7 cellular contexts compared by ENCODE assay signal in the genomic region with DNA sequence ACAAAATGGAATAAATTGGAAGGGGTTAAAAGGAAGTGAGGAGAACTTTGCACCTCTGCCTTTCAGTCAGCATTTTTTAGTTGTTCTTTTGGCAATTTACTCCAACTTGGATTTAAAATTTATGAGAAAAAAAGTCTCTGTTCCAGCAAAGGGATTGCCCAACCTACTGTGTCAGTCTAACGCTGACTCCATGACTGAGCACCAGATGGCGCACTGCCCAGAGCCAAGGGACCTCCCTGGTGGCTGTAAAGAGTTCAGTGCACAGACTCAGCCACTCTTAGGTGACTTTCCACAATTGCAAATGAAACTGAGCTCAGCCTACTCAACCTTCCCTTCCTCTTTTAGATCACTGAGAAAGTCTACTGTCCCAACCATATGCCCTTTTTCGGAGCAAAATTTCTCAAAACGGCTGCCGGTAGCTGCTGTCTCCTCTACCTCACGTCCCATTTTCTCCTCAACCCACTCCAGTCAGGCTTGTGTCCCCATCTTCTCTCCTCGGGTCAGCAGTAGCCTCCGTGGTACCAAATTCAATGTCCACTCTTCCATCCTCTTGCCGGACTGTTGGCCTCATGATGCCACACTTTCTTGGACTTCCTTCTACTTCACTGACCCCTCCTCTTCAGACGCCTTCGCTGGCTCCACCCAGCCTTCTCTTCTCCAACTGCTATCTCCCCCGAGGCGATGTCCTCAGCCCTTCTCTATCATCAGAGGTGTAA. TPM values are rescaled to one million over a fixed set of nuclear protein-coding genes. Genes with fewer than 3 reads are reported as not detected.
A peak's percentile ranks its signal among the peaks of the same experiment; 100 is the strongest.
DNase-seq lines count a peak whose midpoint lies in the region; ATAC-seq and TF ChIP-seq lines count a peak whose summit lies in the region.

No MANE protein-coding gene starts in this region.

- no peak overlapping the region for H3K4me3 Mint-ChIP-seq in H9
- no peak overlapping the region for H3K4me3 Mint-ChIP-seq in activated naive CD4-positive, alpha-beta T cell treated with anti-CD3 and anti-CD28 coated beads, Interleukin-2, amount 10 ng/mL, durations not matched to agents 7 days and 5 days

- no peak overlapping the region for H3K18ac ChIP-seq in H9 (ENCODE audit: insufficient read length, low read depth, low read length)

- H3K23me2 ChIP-seq in H9 (ENCODE audit: insufficient read length, low read depth, low read length, poor library complexity, severe bottlenecking) = no peaks in the 10 kb centered on the region

- DNase-seq in H9 = peak; percentile 71
- peak; percentile 68 for DNase-seq in LNCaP clone FGC (ENCODE audit: low read depth)
- DNase-seq in SK-N-DZ (ENCODE audit: low spot score) = peak; percentile 39
- DNase-seq in activated naive CD4-positive, alpha-beta T cell treated with anti-CD3 and anti-CD28 coated beads, Interleukin-2, amount 10 ng/mL, durations not matched to agents 7 days and 5 days = peak; percentile 73
- peak; percentile 38 to 76 for DNase-seq in heart right ventricle
- peak; percentile 27 for DNase-seq in retina

- no peak overlapping the region for H2BK120ac ChIP-seq in H9 (ENCODE audit: low read depth, low read length, poor library complexity, severe bottlenecking)

- H3K4me3 ChIP-seq in LNCaP clone FGC (ENCODE audit: low read depth, low read length) (no peak overlapping the region), heart right ventricle (no peak overlapping the region)

- no peak overlapping the region for H2BK12ac ChIP-seq in H9 (ENCODE audit: insufficient read length, low read depth, low read length)

- no peak overlapping the region for H4K5ac ChIP-seq in H9 (ENCODE audit: insufficient read length, low read depth, low read length)

- no peak overlapping the region for H3K4ac ChIP-seq in H9 (ENCODE audit: low read depth, low read length)

- no peak overlapping the region for H4K8ac ChIP-seq in H9 (replicated peaks; ENCODE audit: insufficient read length, low read depth, low read length)

- no peaks in the 10 kb centered on the region for H3K79me1 ChIP-seq in H9 (ENCODE audit: insufficient read depth, low read depth, low read length, poor library complexity, severe bottlenecking)

- no peaks in the 10 kb centered on the region for H3K4me1 ChIP-seq in H9 (ENCODE audit: insufficient read depth, low read length)
- peaks cover 0 to 6% (median 0%) of the 10 kb centered on the region in 9 donors for H3K4me1 ChIP-seq in heart right ventricle

- H3K27me3 ChIP-seq in H9 (ENCODE audit: insufficient read depth, low read length) (no peaks in the 10 kb centered on the region), heart right ventricle (no peaks in the 10 kb centered on the region)

- no peak overlapping the region for H3K23ac ChIP-seq in H9 (ENCODE audit: insufficient read length, low read depth, low read length)

- H3T11ph ChIP-seq in H9 (ENCODE audit: low read length) = no peak overlapping the region

- no peaks in the 10 kb centered on the region for H3K9me3 Mint-ChIP-seq in H9
- no peaks in the 10 kb centered on the region for H3K9me3 Mint-ChIP-seq in activated naive CD4-positive, alpha-beta T cell treated with anti-CD3 and anti-CD28 coated beads, Interleukin-2, amount 10 ng/mL, durations not matched to agents 7 days and 5 days

- H4K91ac ChIP-seq in H9 (ENCODE audit: insufficient read length, low read depth, low read length) = no peak overlapping the region

- H3K56ac ChIP-seq in H9 (ENCODE audit: insufficient read length, low read depth, low read length) = no peak overlapping the region

- H3K9me3 ChIP-seq in H9 (ENCODE audit: control insufficient read depth, low read depth, low read length) (no peaks in the 10 kb centered on the region), heart right ventricle (no peaks in the 10 kb centered on the region)

- no CpG with 5 or more reads among the region's 13 CpGs for WGBS in H9 (ENCODE audit: extremely low coverage, insufficient read length, low lambda C conversion rate)
- 75% methylated on average over 13 of the region's 13 CpGs for WGBS in heart right ventricle, 2 donors

- H3K36me3 ChIP-seq in heart right ventricle = no peaks in the 10 kb centered on the region

- H3K36me3 Mint-ChIP-seq in H9 (ENCODE audit: insufficient read depth in 1 of 3, low read depth in 3 of 3) = no peaks in the 10 kb centered on the region
- no peaks in the 10 kb centered on the region for H3K36me3 Mint-ChIP-seq in activated naive CD4-positive, alpha-beta T cell treated with anti-CD3 and anti-CD28 coated beads, Interleukin-2, amount 10 ng/mL, durations not matched to agents 7 days and 5 days

- no peak overlapping the region for H3K4me2 ChIP-seq in H9 (ENCODE audit: insufficient read depth, insufficient read length, low read length)

- H2BK5ac ChIP-seq in H9 (ENCODE audit: insufficient read length, low read length) = no peak overlapping the region

- CTCF ChIA-PET in activated naive CD4-positive, alpha-beta T cell treated with anti-CD3 and anti-CD28 coated beads, Interleukin-2, amount 10 ng/mL, durations not matched to agents 7 days and 5 days (lab: Charles Lee) = interaction anchor here (0.9 to 1.1 kb wide), 2 partner anchors 10 to 12 kb away, joined by 3 to 5 read pairs; no protein-coding TSS in a partner anchor

- no peak overlapping the region for H2BK20ac ChIP-seq in H9 (ENCODE audit: low read depth, low read length, poor library complexity, severe bottlenecking)

- no peaks in the 10 kb centered on the region for H3K79me2 ChIP-seq in H9 (ENCODE audit: insufficient read depth, low read length)

- no peak overlapping the region for H2AK5ac ChIP-seq in H9 (ENCODE audit: insufficient read length, low read length)

- H3K27me3 Mint-ChIP-seq in H9 (ENCODE audit: low read depth) = peaks cover 2% of the 10 kb centered on the region; the same call in 1 of the 2 replicates
- no peaks in the 10 kb centered on the region for H3K27me3 Mint-ChIP-seq in activated naive CD4-positive, alpha-beta T cell treated with anti-CD3 and anti-CD28 coated beads, Interleukin-2, amount 10 ng/mL, durations not matched to agents 7 days and 5 days

- peaks cover 18 to 22% of the 10 kb centered on the region in 2 experiments for H3K4me1 Mint-ChIP-seq in H9
- H3K4me1 Mint-ChIP-seq in activated naive CD4-positive, alpha-beta T cell treated with anti-CD3 and anti-CD28 coated beads, Interleukin-2, amount 10 ng/mL, durations not matched to agents 7 days and 5 days = no peaks in the 10 kb centered on the region

- no peaks in the 10 kb centered on the region for H4K20me1 ChIP-seq in H9 (ENCODE audit: control insufficient read depth, insufficient read depth, insufficient read length)

- H3K14ac ChIP-seq in H9 (ENCODE audit: insufficient read depth, low read length) = no peak overlapping the region

- no peak overlapping the region for H3K9ac ChIP-seq in H9 (ENCODE audit: extremely low read depth, insufficient read length, low read length)

- intact Hi-C loops in heart right ventricle (cut with DNase I) = no loop called here

- ATAC-seq in heart right ventricle = peak; percentile 68 to 91 (median 83)

- H2BK15ac ChIP-seq in H9 (ENCODE audit: low read depth, low read length) = no peak overlapping the region

- H3K27ac ChIP-seq in H9 (ENCODE audit: insufficient read length, low read depth, low read length) = no peak overlapping the region
- H3K27ac ChIP-seq in heart right ventricle = peak overlapping the region in 3 of 10 donors; percentile 0 to 26 (median 15)

- H2AFZ ChIP-seq in H9 (ENCODE audit: low read length) = no peak overlapping the region

- no peak overlapping the region for H3K27ac Mint-ChIP-seq in H9
- H3K27ac Mint-ChIP-seq in activated naive CD4-positive, alpha-beta T cell treated with anti-CD3 and anti-CD28 coated beads, Interleukin-2, amount 10 ng/mL, durations not matched to agents 7 days and 5 days = no peak overlapping the region

- peak; percentile 93 for TF ChIP-seq CTCF in GM12872 (IDR thresholded peaks at IDR 0.05; ENCODE audit: insufficient read depth, low read depth, low read length)
- peak; percentile 92 for TF ChIP-seq CTCF in H9 (conservative IDR thresholded peaks at IDR 0.05)
- peak; percentile 80 for TF ChIP-seq CTCF in LNCaP clone FGC (IDR thresholded peaks at IDR 0.05; ENCODE audit: control insufficient read depth, extremely low read depth, insufficient read depth)
- TF ChIP-seq CTCF in heart right ventricle (IDR thresholded peaks at IDR 0.05) = peak in 7 of 9 donors; percentile 29 to 65 (median 45)

RNA-seq across cellular contexts. Expression of a gene that starts 38.7 kb away (rescaled TPM):
- not detected in 2 replicates for total RNA-seq in H9 (2021)
- not detected in 2 replicates for polyA plus RNA-seq in SK-N-DZ (2014; cell fraction: cytosol; rRNA removed)
- not detected in 2 replicates for polyA plus RNA-seq in SK-N-DZ (2014; cell fraction: nucleus; rRNA removed)
- not detected for total RNA-seq in heart right ventricle
- polyA plus RNA-seq in heart right ventricle = not detected

RNA-seq across cellular contexts. Expression of a gene that starts 53.7 kb away (rescaled TPM):
- 7.3 and 10.7 TPM in 2 replicates for total RNA-seq in H9 (2021)
- 117 and 128 TPM in 2 replicates for polyA plus RNA-seq in SK-N-DZ (2014; cell fraction: cytosol; rRNA removed)
- 79.5 and 101 TPM in 2 replicates for polyA plus RNA-seq in SK-N-DZ (2014; cell fraction: nucleus; rRNA removed)
- 1 to 10 TPM; 5.7 to 10.0 (median 6.7) TPM for total RNA-seq in heart right ventricle
- 1 to 10 TPM; 8.2 to 8.9 TPM for polyA plus RNA-seq in heart right ventricle
